In the genomic region with DNA sequence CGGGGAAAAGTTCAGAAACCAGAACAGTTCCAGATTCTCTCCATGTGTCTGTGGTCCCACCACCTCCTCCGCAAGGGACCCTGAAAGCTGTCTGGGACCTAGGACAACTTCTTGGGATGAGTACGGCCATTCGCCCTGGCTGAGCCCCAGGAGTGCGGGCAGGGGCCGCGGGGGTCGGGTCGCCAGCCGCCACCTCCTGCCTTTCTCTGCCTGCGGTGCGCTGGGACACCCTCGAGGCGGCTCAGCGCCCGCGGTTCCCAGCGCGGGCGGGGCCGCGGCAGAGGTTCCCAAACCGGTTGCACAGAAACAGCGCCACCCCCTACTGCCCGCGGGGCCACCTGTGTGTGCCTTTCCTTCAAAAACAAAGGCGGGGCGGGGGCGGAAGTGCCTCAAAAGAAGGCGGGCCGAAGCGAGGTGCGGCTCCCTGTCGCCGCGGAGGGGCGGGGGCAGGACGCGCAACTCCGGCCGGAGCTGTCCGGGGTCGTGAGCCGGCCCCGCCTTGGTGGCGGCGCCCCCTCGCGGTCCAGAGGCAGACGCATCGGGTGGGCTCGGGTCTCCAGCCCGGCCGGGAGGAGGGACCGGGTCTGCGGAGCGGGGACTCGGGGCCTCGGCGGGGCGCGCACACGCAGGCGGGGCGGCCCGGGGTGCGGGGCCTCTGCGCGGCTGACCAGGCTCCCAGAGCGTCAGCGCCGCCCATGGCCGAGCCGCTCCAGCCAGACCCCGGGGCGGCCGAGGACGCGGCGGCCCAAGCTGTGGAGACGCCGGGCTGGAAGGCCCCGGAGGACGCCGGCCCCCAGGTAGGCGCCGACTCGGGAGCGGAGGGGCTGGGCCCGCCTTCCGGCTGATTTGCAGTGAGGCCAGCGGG, we compare ENCODE assay signal across 8 cellular contexts. TPM values are rescaled to one million over a fixed set of nuclear protein-coding genes. Genes with fewer than 3 reads are reported as not detected.
A peak's percentile ranks its signal among the peaks of the same experiment; 100 is the strongest.
DNase-seq lines count a peak whose midpoint lies in the region; ATAC-seq, FAIRE-seq and TF ChIP-seq lines count a peak whose summit lies in the region.

A gene with protein sequence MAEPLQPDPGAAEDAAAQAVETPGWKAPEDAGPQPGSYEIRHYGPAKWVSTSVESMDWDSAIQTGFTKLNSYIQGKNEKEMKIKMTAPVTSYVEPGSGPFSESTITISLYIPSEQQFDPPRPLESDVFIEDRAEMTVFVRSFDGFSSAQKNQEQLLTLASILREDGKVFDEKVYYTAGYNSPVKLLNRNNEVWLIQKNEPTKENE (plus strand): TSS at position 423 of the 865 bp plus-strand sequence. CDS start 273 bp downstream, at position 696.

- H3K27ac ChIP-seq in colonic mucosa (peak within 1 kb of the TSS; percentile 86), layer of hippocampus (ENCODE audit: low read depth, low read length) (peak within 1 kb of the TSS; percentile 73)

- H3K4me3 ChIP-seq in colonic mucosa, result peak within 1 kb of the TSS; percentile 70

- ATAC-seq in HG03442 (IDR thresholded peaks at IDR 0.05; ENCODE audit: unreplicated experiment), result peak; percentile 82

- H3K9me3 ChIP-seq in colonic mucosa, result no peaks in the 10 kb centered on the region

- peak; percentile 94 to 96 for DNase-seq in AML-193 (lab: John Stamatoyannopoulos, UW)
- peak; percentile 81 for DNase-seq in GM19239 (ENCODE audit: insufficient read length, low spot score)
- peak; percentile 96 to 98 for DNase-seq in NCI-H524 (lab: John Stamatoyannopoulos, UW)
- peak; percentile 90 to 94 for DNase-seq in activated CD4-positive, alpha-beta T cell treated with anti-CD3 and anti-CD28 coated beads for 4 hours
- peak; percentile 99 for DNase-seq in colonic mucosa
- peak; percentile 75 to 90 for DNase-seq in stimulated activated CD4-positive, alpha-beta T cell treated with anti-CD3 and anti-CD28 coated beads, Interleukin-1b, Interleukin-23, amount 100 ng/mL, for 4 hours (ENCODE audit: low read depth in 2 of 2)

- H3K9ac ChIP-seq in colonic mucosa (ENCODE audit: low read depth in 2 of 2, low read length in 2 of 2), result peak within 1 kb of the TSS; percentile 96 to 99

- intact Hi-C loops in colonic mucosa (cut with DNase I), result no loop called here

- H3K36me3 ChIP-seq in colonic mucosa, result no peaks in the 10 kb centered on the region

- H3K27me3 ChIP-seq in colonic mucosa (no peaks in the 10 kb centered on the region), layer of hippocampus (ENCODE audit: control insufficient read depth, insufficient read depth, low read length) (no peaks in the 10 kb centered on the region)

- peak; percentile 26 for FAIRE-seq in GM19239 (lab: Jason Lieb, UNC)

- peaks cover 4% of the 10 kb centered on the region for H3K4me1 ChIP-seq in colonic mucosa

- TF ChIP-seq CTCF in colonic mucosa (IDR thresholded peaks at IDR 0.05), result peak; percentile 36

RNA-seq across cellular contexts. Expression of the gene that starts here (rescaled TPM):
- total RNA-seq in colonic mucosa, result 10 to 100 TPM; 82.3 to 93.6 TPM

Comparison
In these comparisons a context has a peak if more than half of its experiments do, and no peak if none do; other contexts are left out.
1. Peak in every context shown above with its lines: DNase-seq, ATAC-seq, H3K4me3 ChIP-seq and H3K27ac ChIP-seq.